ENCODE assay signal across 1 cellular context in the genomic region with DNA sequence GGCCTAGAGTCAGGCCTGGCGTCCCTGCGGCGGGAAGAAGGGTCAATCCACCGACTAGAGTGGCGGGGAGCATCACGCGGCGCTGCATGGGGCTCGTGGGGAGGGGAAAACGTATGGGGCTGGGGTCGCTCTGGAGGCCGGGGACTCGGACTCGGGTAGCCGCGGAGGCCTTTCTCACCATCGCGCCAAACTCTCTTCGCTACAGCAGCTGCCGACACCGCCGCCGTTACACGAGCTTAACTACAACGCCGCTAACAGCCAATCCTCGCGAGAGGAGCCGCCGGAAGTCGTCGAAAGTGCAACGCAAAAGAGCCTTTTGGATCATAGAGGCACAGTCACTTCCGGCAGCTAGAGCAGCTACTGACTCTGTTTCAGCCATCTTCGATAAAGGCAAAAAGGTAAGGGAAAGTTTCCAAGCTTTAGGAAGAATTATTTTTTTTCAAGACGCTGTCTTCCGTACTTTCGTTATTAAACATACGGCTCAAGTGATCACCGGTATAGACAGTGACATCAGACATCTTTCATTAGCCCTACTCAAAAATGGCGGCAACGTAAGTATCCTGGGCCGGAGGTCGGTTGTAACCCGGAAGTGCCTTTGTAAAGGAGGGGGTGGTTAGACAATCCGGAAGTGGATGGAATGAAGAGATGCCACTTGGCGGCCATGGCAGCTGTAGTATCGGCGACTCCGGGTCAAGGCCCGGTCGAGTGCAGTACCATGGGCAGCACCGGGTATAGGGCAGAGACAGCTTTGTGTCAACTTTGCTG.
TF ChIP-seq lines count a peak whose summit lies in the region.

A gene (minus strand): TSS at position 247 of the 765 bp plus-strand sequence. CDS start 66 bp downstream, at position 181.
A gene with protein sequence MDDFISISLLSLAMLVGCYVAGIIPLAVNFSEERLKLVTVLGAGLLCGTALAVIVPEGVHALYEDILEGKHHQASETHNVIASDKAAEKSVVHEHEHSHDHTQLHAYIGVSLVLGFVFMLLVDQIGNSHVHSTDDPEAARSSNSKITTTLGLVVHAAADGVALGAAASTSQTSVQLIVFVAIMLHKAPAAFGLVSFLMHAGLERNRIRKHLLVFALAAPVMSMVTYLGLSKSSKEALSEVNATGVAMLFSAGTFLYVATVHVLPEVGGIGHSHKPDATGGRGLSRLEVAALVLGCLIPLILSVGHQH (plus strand): TSS at position 640 of the 765 bp plus-strand sequence. CDS start 678 bp downstream, outside the sequence.

TF ChIP-seq in HepG2, 621 proteins besides CTCF, POLR2A, EP300 and RAD21 (continued from another document and continues in another):
- TF ChIP-seq, protein P1, sequence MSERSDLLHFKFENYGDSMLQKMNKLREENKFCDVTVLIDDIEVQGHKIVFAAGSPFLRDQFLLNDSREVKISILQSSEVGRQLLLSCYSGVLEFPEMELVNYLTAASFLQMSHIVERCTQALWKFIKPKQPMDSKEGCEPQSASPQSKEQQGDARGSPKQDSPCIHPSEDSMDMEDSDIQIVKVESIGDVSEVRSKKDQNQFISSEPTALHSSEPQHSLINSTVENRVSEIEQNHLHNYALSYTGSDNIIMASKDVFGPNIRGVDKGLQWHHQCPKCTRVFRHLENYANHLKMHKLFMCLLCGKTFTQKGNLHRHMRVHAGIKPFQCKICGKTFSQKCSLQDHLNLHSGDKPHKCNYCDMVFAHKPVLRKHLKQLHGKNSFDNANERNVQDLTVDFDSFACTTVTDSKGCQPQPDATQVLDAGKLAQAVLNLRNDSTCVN (CRISPR knock-in tag; IDR thresholded peaks at IDR 0.05; ENCODE audit: borderline replicate concordance) = no peak
- TF ChIP-seq, protein P2, sequence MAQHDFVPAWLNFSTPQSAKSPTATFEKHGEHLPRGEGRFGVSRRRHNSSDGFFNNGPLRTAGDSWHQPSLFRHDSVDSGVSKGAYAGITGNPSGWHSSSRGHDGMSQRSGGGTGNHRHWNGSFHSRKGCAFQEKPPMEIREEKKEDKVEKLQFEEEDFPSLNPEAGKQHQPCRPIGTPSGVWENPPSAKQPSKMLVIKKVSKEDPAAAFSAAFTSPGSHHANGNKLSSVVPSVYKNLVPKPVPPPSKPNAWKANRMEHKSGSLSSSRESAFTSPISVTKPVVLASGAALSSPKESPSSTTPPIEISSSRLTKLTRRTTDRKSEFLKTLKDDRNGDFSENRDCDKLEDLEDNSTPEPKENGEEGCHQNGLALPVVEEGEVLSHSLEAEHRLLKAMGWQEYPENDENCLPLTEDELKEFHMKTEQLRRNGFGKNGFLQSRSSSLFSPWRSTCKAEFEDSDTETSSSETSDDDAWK (CRISPR knock-in tag; IDR thresholded peaks at IDR 0.05) = no peak
- TF ChIP-seq ZNF331 (CRISPR knock-in tag; IDR thresholded peaks at IDR 0.05) (0 out of 2 replicates have a peak, but pooled peaks have one; percentile 17), ZNF883 (CRISPR knock-in tag; IDR thresholded peaks at IDR 0.05; ENCODE audit: not compliant biosample characterization) (peak; percentile 59), ZNF552 (CRISPR knock-in tag; IDR thresholded peaks at IDR 0.05; ENCODE audit: borderline replicate concordance) (no peak; the same call in 1 of the 2 replicates), RBAK (CRISPR knock-in tag; IDR thresholded peaks at IDR 0.05) (no peak), ZNF564 (CRISPR knock-in tag; IDR thresholded peaks at IDR 0.05) (peak; percentile 25; the same call in 1 of the 2 replicates), KMT2B (CRISPR knock-in tag; IDR thresholded peaks at IDR 0.05) (peak; percentile 94), ZNF775 (CRISPR knock-in tag; IDR thresholded peaks at IDR 0.05; ENCODE audit: borderline replicate concordance) (no peak), RFX1 (IDR thresholded peaks at IDR 0.05) (no peak), HNF4A (CRISPR knock-in tag; IDR thresholded peaks at IDR 0.05) (peak; percentile 22; the same call in 1 of the 2 replicates), ZNF839 (CRISPR knock-in tag; IDR thresholded peaks at IDR 0.05; ENCODE audit: borderline replicate concordance) (peak; percentile 82; the same call in 1 of the 2 replicates), NBN (conservative IDR thresholded peaks at IDR 0.05) (no peak), PHB2 (IDR thresholded peaks at IDR 0.05; ENCODE audit: partially characterized antibody) (no peak), CBFB (CRISPR knock-in tag; IDR thresholded peaks at IDR 0.05) (0 out of 2 replicates have a peak, but pooled peaks have one; percentile 24), PAWR (CRISPR knock-in tag; IDR thresholded peaks at IDR 0.05; ENCODE audit: borderline replicate concordance) (no peak), HNRNPUL1 (IDR thresholded peaks at IDR 0.05; ENCODE audit: low read depth, low read length) (no peak), MEIS2 (CRISPR knock-in tag; IDR thresholded peaks at IDR 0.05) (peak; percentile 29; the same call in 1 of the 2 replicates), ZNF567 (CRISPR knock-in tag; IDR thresholded peaks at IDR 0.05; ENCODE audit: borderline replicate concordance) (no peak), MXD4 (CRISPR knock-in tag; IDR thresholded peaks at IDR 0.05) (peak; percentile 61), MTA3 (CRISPR knock-in tag; IDR thresholded peaks at IDR 0.05) (no peak), ZNF121 (CRISPR knock-in tag; IDR thresholded peaks at IDR 0.05) (peak; percentile 7; the same call in 1 of the 2 replicates), ZC3H13 (CRISPR knock-in tag; IDR thresholded peaks at IDR 0.05) (no peak), ZNF678 (CRISPR knock-in tag; IDR thresholded peaks at IDR 0.05) (no peak), ZNF768 (CRISPR knock-in tag; IDR thresholded peaks at IDR 0.05) (peak; percentile 64; the same call in 1 of the 2 replicates)
- TF ChIP-seq, protein P3, sequence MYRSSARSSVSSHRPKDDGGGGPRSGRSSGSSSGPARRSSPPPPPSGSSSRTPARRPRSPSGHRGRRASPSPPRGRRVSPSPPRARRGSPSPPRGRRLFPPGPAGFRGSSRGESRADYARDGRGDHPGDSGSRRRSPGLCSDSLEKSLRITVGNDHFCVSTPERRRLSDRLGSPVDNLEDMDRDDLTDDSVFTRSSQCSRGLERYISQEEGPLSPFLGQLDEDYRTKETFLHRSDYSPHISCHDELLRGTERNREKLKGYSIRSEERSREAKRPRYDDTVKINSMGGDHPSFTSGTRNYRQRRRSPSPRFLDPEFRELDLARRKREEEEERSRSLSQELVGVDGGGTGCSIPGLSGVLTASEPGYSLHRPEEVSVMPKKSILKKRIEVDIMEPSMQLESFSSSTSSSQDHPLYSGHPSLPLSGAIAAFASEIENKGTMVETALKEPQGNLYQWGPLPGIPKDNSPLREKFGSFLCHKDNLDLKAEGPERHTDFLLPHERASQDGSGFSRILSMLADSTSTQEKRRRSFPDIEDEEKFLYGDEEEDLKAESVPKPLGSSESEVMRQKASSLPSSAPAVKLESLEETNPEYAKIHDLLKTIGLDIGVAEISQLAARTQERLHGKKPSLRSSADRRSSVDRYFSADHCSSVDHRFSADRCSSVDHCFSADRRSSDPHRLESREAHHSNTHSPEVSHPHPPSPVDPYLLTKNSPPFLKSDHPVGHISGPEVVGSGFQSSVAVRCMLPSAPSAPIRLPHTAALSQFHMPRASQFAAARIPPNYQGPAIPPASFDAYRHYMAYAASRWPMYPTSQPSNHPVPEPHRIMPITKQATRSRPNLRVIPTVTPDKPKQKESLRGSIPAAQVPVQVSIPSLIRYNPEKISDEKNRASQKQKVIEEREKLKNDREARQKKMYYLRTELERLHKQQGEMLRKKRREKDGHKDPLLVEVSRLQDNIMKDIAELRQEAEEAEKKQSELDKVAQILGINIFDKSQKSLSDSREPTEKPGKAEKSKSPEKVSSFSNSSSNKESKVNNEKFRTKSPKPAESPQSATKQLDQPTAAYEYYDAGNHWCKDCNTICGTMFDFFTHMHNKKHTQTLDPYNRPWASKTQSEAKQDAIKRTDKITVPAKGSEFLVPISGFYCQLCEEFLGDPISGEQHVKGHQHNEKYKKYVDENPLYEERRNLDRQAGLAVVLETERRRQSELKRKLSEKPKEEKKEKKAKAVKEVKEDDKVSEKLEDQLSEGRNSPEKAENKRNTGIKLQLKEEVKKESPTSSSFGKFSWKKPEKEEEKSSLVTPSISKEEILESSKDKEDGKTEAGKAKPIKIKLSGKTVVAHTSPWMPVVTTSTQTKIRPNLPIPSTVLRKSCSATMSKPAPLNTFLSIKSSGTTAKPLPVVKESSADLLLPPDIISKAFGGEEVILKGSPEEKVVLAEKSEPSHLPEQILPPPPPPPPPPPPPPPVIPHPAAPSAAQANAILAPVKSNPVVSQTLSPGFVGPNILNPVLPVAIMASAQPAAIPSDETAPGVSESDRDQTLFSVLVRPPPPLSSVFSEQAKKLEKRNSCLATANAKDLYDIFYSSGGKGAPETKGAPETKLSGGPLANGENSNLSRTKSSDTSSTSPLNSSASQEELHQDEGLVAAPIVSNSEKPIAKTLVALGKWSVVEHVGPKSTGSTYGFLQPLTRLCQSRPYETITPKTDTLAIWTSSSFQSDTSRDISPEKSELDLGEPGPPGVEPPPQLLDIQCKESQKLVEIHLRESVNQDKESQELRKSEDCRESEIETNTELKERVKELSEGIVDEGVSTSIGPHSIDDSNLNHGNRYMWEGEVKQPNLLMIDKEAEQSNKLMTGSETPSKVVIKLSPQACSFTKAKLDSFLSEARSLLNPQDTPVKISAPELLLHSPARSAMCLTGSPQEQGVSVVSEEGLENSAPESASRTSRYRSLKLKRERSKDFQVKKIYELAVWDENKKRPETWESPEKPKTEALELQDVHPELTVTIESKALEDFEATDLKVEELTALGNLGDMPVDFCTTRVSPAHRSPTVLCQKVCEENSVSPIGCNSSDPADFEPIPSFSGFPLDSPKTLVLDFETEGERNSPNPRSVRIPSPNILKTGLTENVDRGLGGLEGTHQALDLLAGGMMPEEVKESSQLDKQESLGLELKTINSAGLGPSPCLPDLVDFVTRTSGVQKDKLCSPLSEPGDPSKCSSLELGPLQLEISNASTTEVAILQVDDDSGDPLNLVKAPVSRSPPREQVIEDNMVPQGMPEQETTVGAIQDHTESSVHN (CRISPR knock-in tag; IDR thresholded peaks at IDR 0.05) = 0 out of 2 replicates have a peak, but pooled peaks have one; percentile 45
- TF ChIP-seq, protein P4, sequence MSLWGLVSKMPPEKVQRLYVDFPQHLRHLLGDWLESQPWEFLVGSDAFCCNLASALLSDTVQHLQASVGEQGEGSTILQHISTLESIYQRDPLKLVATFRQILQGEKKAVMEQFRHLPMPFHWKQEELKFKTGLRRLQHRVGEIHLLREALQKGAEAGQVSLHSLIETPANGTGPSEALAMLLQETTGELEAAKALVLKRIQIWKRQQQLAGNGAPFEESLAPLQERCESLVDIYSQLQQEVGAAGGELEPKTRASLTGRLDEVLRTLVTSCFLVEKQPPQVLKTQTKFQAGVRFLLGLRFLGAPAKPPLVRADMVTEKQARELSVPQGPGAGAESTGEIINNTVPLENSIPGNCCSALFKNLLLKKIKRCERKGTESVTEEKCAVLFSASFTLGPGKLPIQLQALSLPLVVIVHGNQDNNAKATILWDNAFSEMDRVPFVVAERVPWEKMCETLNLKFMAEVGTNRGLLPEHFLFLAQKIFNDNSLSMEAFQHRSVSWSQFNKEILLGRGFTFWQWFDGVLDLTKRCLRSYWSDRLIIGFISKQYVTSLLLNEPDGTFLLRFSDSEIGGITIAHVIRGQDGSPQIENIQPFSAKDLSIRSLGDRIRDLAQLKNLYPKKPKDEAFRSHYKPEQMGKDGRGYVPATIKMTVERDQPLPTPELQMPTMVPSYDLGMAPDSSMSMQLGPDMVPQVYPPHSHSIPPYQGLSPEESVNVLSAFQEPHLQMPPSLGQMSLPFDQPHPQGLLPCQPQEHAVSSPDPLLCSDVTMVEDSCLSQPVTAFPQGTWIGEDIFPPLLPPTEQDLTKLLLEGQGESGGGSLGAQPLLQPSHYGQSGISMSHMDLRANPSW (CRISPR knock-in tag; IDR thresholded peaks at IDR 0.05; ENCODE audit: borderline replicate concordance) = no peak; the same call in 1 of the 2 replicates
- TF ChIP-seq, protein P5, sequence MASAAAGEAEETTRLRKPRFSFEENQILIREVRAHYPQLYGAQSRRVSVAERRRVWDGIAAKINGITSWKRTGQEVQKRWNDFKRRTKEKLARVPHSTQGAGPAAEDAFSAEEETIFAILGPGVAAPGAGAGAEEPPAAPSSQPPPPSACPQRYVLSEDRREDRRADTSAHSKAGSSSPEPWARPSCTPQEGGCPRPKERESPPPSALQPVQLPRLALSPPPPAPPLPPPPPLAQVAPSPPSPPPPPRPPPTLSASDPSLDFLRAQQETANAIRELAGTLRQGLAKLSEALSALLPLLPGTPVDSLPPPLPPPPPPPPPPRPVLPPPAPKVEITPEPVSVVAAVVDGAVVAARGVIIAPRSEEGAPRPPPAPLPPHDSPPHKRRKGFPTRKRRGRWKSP (CRISPR knock-in tag; IDR thresholded peaks at IDR 0.05) = peak; percentile 79; the same call in 1 of the 2 replicates
- TF ChIP-seq, protein P6, sequence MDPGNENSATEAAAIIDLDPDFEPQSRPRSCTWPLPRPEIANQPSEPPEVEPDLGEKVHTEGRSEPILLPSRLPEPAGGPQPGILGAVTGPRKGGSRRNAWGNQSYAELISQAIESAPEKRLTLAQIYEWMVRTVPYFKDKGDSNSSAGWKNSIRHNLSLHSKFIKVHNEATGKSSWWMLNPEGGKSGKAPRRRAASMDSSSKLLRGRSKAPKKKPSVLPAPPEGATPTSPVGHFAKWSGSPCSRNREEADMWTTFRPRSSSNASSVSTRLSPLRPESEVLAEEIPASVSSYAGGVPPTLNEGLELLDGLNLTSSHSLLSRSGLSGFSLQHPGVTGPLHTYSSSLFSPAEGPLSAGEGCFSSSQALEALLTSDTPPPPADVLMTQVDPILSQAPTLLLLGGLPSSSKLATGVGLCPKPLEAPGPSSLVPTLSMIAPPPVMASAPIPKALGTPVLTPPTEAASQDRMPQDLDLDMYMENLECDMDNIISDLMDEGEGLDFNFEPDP (CRISPR knock-in tag; conservative IDR thresholded peaks at IDR 0.05) = no peak
- TF ChIP-seq, protein P7, sequence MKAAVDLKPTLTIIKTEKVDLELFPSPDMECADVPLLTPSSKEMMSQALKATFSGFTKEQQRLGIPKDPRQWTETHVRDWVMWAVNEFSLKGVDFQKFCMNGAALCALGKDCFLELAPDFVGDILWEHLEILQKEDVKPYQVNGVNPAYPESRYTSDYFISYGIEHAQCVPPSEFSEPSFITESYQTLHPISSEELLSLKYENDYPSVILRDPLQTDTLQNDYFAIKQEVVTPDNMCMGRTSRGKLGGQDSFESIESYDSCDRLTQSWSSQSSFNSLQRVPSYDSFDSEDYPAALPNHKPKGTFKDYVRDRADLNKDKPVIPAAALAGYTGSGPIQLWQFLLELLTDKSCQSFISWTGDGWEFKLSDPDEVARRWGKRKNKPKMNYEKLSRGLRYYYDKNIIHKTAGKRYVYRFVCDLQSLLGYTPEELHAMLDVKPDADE (CRISPR knock-in tag; IDR thresholded peaks at IDR 0.05) = no peak
- TF ChIP-seq, protein P8, sequence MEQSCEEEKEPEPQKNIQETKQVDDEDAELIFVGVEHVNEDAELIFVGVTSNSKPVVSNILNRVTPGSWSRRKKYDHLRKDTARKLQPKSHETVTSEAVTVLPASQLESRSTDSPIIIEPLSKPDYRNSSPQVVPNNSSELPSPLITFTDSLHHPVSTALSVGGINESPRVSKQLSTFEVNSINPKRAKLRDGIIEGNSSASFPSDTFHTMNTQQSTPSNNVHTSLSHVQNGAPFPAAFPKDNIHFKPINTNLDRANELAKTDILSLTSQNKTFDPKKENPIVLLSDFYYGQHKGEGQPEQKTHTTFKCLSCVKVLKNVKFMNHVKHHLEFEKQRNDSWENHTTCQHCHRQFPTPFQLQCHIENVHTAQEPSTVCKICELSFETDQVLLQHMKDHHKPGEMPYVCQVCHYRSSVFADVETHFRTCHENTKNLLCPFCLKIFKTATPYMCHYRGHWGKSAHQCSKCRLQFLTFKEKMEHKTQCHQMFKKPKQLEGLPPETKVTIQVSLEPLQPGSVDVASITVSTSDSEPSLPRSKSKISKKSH (CRISPR knock-in tag; IDR thresholded peaks at IDR 0.05; ENCODE audit: borderline replicate concordance) = 0 out of 2 replicates have a peak, but pooled peaks have one; percentile 45
